In genomic region chr3:52278510-52279069, GRCh38 we compare ENCODE assay signal across 1 cellular context.
TF ChIP-seq lines count a peak whose summit lies in the region.

TSS of gene WDR82 (minus strand) at chr3:52278649. CDS start at chr3:52278361, 288 bp downstream.

TF ChIP-seq in HepG2, 621 proteins besides CTCF, POLR2A, EP300 and RAD21 (continued from another document and continues in another):
- TF ChIP-seq ZHX1 (CRISPR knock-in tag; IDR thresholded peaks at IDR 0.05; ENCODE audit: low read depth): no peak
- no peak for TF ChIP-seq ZBTB26 (CRISPR knock-in tag; IDR thresholded peaks at IDR 0.05; ENCODE audit: borderline replicate concordance)
- 0 out of 2 replicates have a peak, but pooled peaks have one; percentile 6 for TF ChIP-seq FOXO1 (CRISPR knock-in tag; IDR thresholded peaks at IDR 0.05)
- no peak for TF ChIP-seq MLXIP (CRISPR knock-in tag; IDR thresholded peaks at IDR 0.05; ENCODE audit: borderline replicate concordance)
- TF ChIP-seq ZEB1 (IDR thresholded peaks at IDR 0.05; ENCODE audit: insufficient replicate concordance, low read depth): peak; percentile 48
- 0 out of 2 replicates have a peak, but pooled peaks have one; percentile 22 for TF ChIP-seq RFXANK (CRISPR knock-in tag; IDR thresholded peaks at IDR 0.05)
- peak; percentile 58; the same call in 1 of the 2 replicates for TF ChIP-seq MED13 (CRISPR knock-in tag; IDR thresholded peaks at IDR 0.05)
- peak; percentile 41; the same call in 1 of the 2 replicates for TF ChIP-seq ZBTB37 (CRISPR knock-in tag; IDR thresholded peaks at IDR 0.05)
- TF ChIP-seq ZNF20 (CRISPR knock-in tag; IDR thresholded peaks at IDR 0.05): no peak
- TF ChIP-seq RFXAP (CRISPR knock-in tag; IDR thresholded peaks at IDR 0.05; ENCODE audit: borderline replicate concordance): peak; percentile 65
- TF ChIP-seq NFE2L1 (CRISPR knock-in tag; IDR thresholded peaks at IDR 0.05; ENCODE audit: borderline replicate concordance): no peak
- no peak; the same call in 1 of the 2 replicates for TF ChIP-seq ZBTB44 (CRISPR knock-in tag; IDR thresholded peaks at IDR 0.05)
- no peak for TF ChIP-seq HNRNPK (IDR thresholded peaks at IDR 0.05; ENCODE audit: low read depth, low read length, poor library complexity, severe bottlenecking)
- no peak for TF ChIP-seq ZNF678 (CRISPR knock-in tag; IDR thresholded peaks at IDR 0.05)
- TF ChIP-seq TERF1 (CRISPR knock-in tag; IDR thresholded peaks at IDR 0.05): no peak
- TF ChIP-seq FOSL2 (CRISPR knock-in tag; IDR thresholded peaks at IDR 0.05): peak; percentile 41; the same call in 1 of the 2 replicates
- peak; percentile 56 for TF ChIP-seq ZHX2 (IDR thresholded peaks at IDR 0.05; ENCODE audit: low read depth)
- no peak for TF ChIP-seq ZHX2 (CRISPR knock-in tag; IDR thresholded peaks at IDR 0.05; ENCODE audit: borderline replicate concordance)
- TF ChIP-seq MYC (CRISPR knock-in tag; IDR thresholded peaks at IDR 0.05; ENCODE audit: borderline replicate concordance): peak; percentile 77
- TF ChIP-seq ZNF232 (CRISPR knock-in tag; IDR thresholded peaks at IDR 0.05; ENCODE audit: borderline replicate concordance): no peak
- 0 out of 2 replicates have a peak, but pooled peaks have one; percentile 45 for TF ChIP-seq ZNF567 (CRISPR knock-in tag; IDR thresholded peaks at IDR 0.05; ENCODE audit: borderline replicate concordance)
- TF ChIP-seq ZNF710 (CRISPR knock-in tag; IDR thresholded peaks at IDR 0.05; ENCODE audit: borderline replicate concordance): 0 out of 2 replicates have a peak, but pooled peaks have one; percentile 41
- 0 out of 2 replicates have a peak, but pooled peaks have one; percentile 60 for TF ChIP-seq ZNF296 (CRISPR knock-in tag; conservative IDR thresholded peaks at IDR 0.05)
- TF ChIP-seq POLR2AphosphoS5 (IDR thresholded peaks at IDR 0.05; ENCODE audit: low read depth, low read length): peak; percentile 93
- TF ChIP-seq IRF9 (CRISPR knock-in tag; IDR thresholded peaks at IDR 0.05; ENCODE audit: borderline replicate concordance): 0 out of 2 replicates have a peak, but pooled peaks have one; percentile 59
- no peak for TF ChIP-seq AHR (CRISPR knock-in tag; IDR thresholded peaks at IDR 0.05)
- no peak for TF ChIP-seq NR2F1 (CRISPR knock-in tag; IDR thresholded peaks at IDR 0.05)
- TF ChIP-seq HDAC6 (IDR thresholded peaks at IDR 0.05; ENCODE audit: low read depth, low read length): no peak
- TF ChIP-seq TP53 (CRISPR knock-in tag; conservative IDR thresholded peaks at IDR 0.05): 0 out of 2 replicates have a peak, but pooled peaks have one; percentile 49
- TF ChIP-seq CENPX (CRISPR knock-in tag; IDR thresholded peaks at IDR 0.05): no peak
- TF ChIP-seq U2AF1 (optimal IDR thresholded peaks at IDR 0.05; ENCODE audit: low read depth, low read length): no peak
- TF ChIP-seq ZC3H4 (CRISPR knock-in tag; IDR thresholded peaks at IDR 0.05; ENCODE audit: borderline replicate concordance): no peak; the same call in 1 of the 2 replicates
- no peak; the same call in 1 of the 2 replicates for TF ChIP-seq SP2 (CRISPR knock-in tag; IDR thresholded peaks at IDR 0.05)
- no peak for TF ChIP-seq CSRNP1 (CRISPR knock-in tag; IDR thresholded peaks at IDR 0.05)
